Comparison of ENCODE assay signal across 13 cellular contexts in genomic region chr6:17490724-17491123, GRCh38.
DNase-seq lines count a peak whose midpoint lies in the region; ATAC-seq and TF ChIP-seq lines count a peak whose summit lies in the region.
"Had no signal": no experiment of that assay in that cellular context is flagged by ENCODE, and none has a peak within 500 bp of the region (broad histone marks: within the 10 kb centered on the region; RNA-seq: fewer than 3 reads in every experiment).

No MANE protein-coding gene starts in this region.

- DNase-seq in DMS 273 treated with DMSO at 0.1 percent for 48 hours (lab: John Stamatoyannopoulos, UW): peak; percentile 95
- DNase-seq in astrocyte of the spinal cord (ENCODE audit: low read depth, low spot score): peak; percentile 50
- DNase-seq in psoas muscle: no peak
- no peak for DNase-seq in NAMALWA (ENCODE audit: low spot score)
- DNase-seq in stimulated activated CD4-positive, alpha-beta T cell treated with anti-CD3 and anti-CD28 coated beads, Interleukin-12 subunit alpha, Interleukin-12 subunit beta, amount 100 ng/mL, for 4 hours: no peak
- DNase-seq in NCI-H1105 (lab: John Stamatoyannopoulos, UW): no peak
- DNase-seq: activated CD4-positive, CD25-positive, alpha-beta regulatory T cell treated with anti-CD3 and anti-CD28 coated beads, Interleukin-2, amount 50 U/mL, for 72 hours; activated T-cell treated with anti-CD3 and anti-CD28 coated beads, Interleukin-2, amount 50 U/mL, for 1 hour; adrenal gland; foreskin keratinocyte; NCI-H2081 treated with DMSO at 0.1 percent for 48 hours had no signal

- peak in 3 of 4 donors; percentile 24 to 25 (median 24) for ATAC-seq in psoas muscle
- ATAC-seq in GM18861 (IDR thresholded peaks at IDR 0.05; ENCODE audit: unreplicated experiment): no peak
- ATAC-seq: foreskin keratinocyte had no signal

- H3K27me3 ChIP-seq in KMS-11 (ENCODE audit: insufficient read depth, low read depth): no peaks in the 10 kb centered on the region
- H3K27me3 ChIP-seq in psoas muscle (ENCODE audit: insufficient read depth in 3 of 3, low read length in 2 of 3): no peaks in the 10 kb centered on the region
- H3K27me3 ChIP-seq: adrenal gland, foreskin keratinocyte had no signal

- no peaks in the 10 kb centered on the region for H4K20me1 ChIP-seq in KMS-11 (ENCODE audit: insufficient read depth)

- no peaks in the 10 kb centered on the region for H3K79me2 ChIP-seq in KMS-11 (ENCODE audit: insufficient read depth, low read depth)

- H3K4me2 ChIP-seq in KMS-11: peak overlapping the region; percentile 14; the same call in 1 of the 2 replicates

- no peak overlapping the region for H3K4me3 ChIP-seq in KMS-11 (IDR thresholded peaks at IDR 0.05; ENCODE audit: insufficient read depth, low read depth, low read length)
- H3K4me3 ChIP-seq in astrocyte of the spinal cord (ENCODE audit: low read depth, low read length): no peak overlapping the region
- no peak overlapping the region for H3K4me3 ChIP-seq in psoas muscle
- H3K4me3 ChIP-seq: adrenal gland had no signal

- no peak overlapping the region for H3K9ac ChIP-seq in KMS-11

- H3K27ac ChIP-seq in KMS-11 (peak overlapping the region; percentile 49), psoas muscle (peak overlapping the region; percentile 72)
- H3K27ac ChIP-seq: adrenal gland, foreskin keratinocyte had no signal

- H3K36me3 ChIP-seq in KMS-11 (ENCODE audit: insufficient read depth) (no peaks in the 10 kb centered on the region), psoas muscle (ENCODE audit: insufficient read depth in 1 of 2, low read depth in 1 of 2) (peaks cover 0 to 18% of the 10 kb centered on the region in 2 donors)
- H3K36me3 ChIP-seq: adrenal gland had no signal

- TF ChIP-seq CTCF in KMS-11 (conservative IDR thresholded peaks at IDR 0.05; ENCODE audit: low read depth, low read length): no peak
- TF ChIP-seq CTCF in astrocyte of the spinal cord (IDR thresholded peaks at IDR 0.05; ENCODE audit: low read depth, low read length): no peak
- no peak for TF ChIP-seq CTCF in psoas muscle (IDR thresholded peaks at IDR 0.05)

- in situ Hi-C loops in astrocyte of the spinal cord (cut with HindIII; ENCODE audit: low sequenced_read_pairs): no loop called here

- no peak overlapping the region for H2AFZ ChIP-seq in KMS-11 (ENCODE audit: low read depth)

- H3K4me1 ChIP-seq in KMS-11 (ENCODE audit: low read depth, poor library complexity, severe bottlenecking): peaks cover 8% of the 10 kb centered on the region
- H3K4me1 ChIP-seq in psoas muscle: peaks cover 47% of the 10 kb centered on the region
- H3K4me1 ChIP-seq: adrenal gland, foreskin keratinocyte had no signal

- intact Hi-C loops in psoas muscle (cut with DNase I): no loop called here

- whole genome bisulfite sequencing in psoas muscle, 3 donors: 39 to 52% (median 43%) methylated on average over 4 of the region's 4 CpGs

- no peaks in the 10 kb centered on the region for H3K9me3 ChIP-seq in psoas muscle
- H3K9me3 ChIP-seq: adrenal gland had no signal

Comparison
In these comparisons a context has a peak if more than half of its experiments do, and no peak if none do; other contexts are left out.
1. DNase-seq: peak in DMS 273 treated with DMSO at 0.1 percent for 48 hours (single experiment) and astrocyte of the spinal cord (single experiment); none in psoas muscle (0 of 2), NAMALWA (single experiment), stimulated activated CD4-positive, alpha-beta T cell treated with anti-CD3 and anti-CD28 coated beads, Interleukin-12 subunit alpha, Interleukin-12 subunit beta, amount 100 ng/mL, for 4 hours (single experiment) and NCI-H1105 (single experiment).